In the genomic region with DNA sequence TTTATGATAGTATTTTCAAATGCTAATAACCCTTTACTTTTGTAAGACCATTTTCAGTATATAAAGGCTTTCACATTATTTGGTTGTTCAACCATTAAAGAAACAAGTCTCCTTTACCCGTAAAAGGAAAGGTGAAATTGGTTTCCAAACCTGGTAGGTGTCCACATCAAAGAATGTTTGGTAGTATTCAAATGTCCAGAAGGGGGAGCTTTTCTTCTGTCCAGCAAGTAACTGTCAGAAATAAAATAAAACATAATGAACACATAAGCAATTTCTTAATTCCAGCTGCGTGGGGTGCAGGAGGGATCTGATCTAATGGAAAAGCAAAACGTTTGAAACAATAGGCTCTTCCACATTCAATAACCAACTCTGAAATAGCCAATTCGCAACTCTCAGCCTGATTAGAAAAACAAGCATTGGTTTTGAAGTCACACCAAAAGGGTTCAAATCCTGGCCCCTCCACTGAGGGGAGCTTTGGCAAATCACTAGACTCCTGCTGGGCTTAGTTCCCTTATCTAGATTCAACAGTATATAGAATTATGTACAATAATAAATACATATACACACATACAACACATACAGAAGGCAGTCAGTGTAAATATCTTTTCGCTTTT, we compare ENCODE assay signal across 8 cellular contexts. TPM values are rescaled to one million over a fixed set of nuclear protein-coding genes. Genes with fewer than 3 reads are reported as not detected.
A peak's percentile ranks its signal among the peaks of the same experiment; 100 is the strongest.
DNase-seq lines count a peak whose midpoint lies in the region; ATAC-seq and TF ChIP-seq lines count a peak whose summit lies in the region.

No MANE protein-coding gene starts in this region.

- 52 to 59% methylated on average over 5 of the region's 5 CpGs for WGBS in heart right ventricle, 2 donors

- POLR2A ChIA-PET in MCF 10A (lab: Yijun Ruan, JAX), result interaction anchor here (0.6 to 2.2 kb wide), 11 partner anchors 11 to 174 kb away, joined by 3 to 13 read pairs (median 5); partner anchors contain the start of genes IFT25, LRRC42, TCEANC2 and TMEM59

- no peak overlapping the region for H3K27ac ChIP-seq in heart right ventricle

- no TSS peak for BruUV-seq in MCF 10A (replicated peaks; lab: Mats Ljungman, UMichigan)

- CTCF ChIA-PET in MCF 10A (lab: Yijun Ruan, JAX), result interaction anchor here (0.6 to 10.4 kb wide), 35 partner anchors 9 to 1071 kb away, joined by 3 to 151 read pairs (median 4); partner anchors contain the start of genes IFT25, LRRC42 and YIPF1

- no peaks in the 10 kb centered on the region for H3K4me1 ChIP-seq in heart right ventricle

- H3K27ac Mint-ChIP-seq in MCF 10A (ENCODE audit: low read depth, unreplicated experiment), result no peak overlapping the region
- H3K27ac Mint-ChIP-seq in mesothelial cell of epicardium, result no peak overlapping the region

- H3K36me3 Mint-ChIP-seq in MCF 10A (ENCODE audit: insufficient read depth, unreplicated experiment) (peaks cover 43% of the 10 kb centered on the region), mesothelial cell of epicardium (peaks cover 50% of the 10 kb centered on the region)

- H3K4me1 Mint-ChIP-seq in MCF 10A (ENCODE audit: insufficient read depth, unreplicated experiment), result no peaks in the 10 kb centered on the region
- H3K4me1 Mint-ChIP-seq in mesothelial cell of epicardium, result no peaks in the 10 kb centered on the region

- DNase-seq in heart right ventricle (no peak), left cardiac atrium (no peak), NCI-H2227 (lab: John Stamatoyannopoulos, UW; ENCODE audit: unreplicated experiment) (peak; percentile 64), MCF 10A (ENCODE audit: unreplicated experiment) (peak; percentile 59), mesothelial cell of epicardium (ENCODE audit: low spot score in 2 of 2, unreplicated experiment in 2 of 2) (no peak), activated gamma-delta T cell (lab: John Stamatoyannopoulos, UW) (no peak), Right ventricle myocardium superior (no peak)
- no peak for DNase-seq in effector CD4-positive, alpha-beta T cell

- H3K4me3 Mint-ChIP-seq in MCF 10A (ENCODE audit: unreplicated experiment) (no peak overlapping the region), mesothelial cell of epicardium (no peak overlapping the region)

- H3K36me3 ChIP-seq in heart right ventricle, result peaks cover 0 to 96% (median 35%) of the 10 kb centered on the region in 9 donors

- peaks cover 0 to 5% (median 0%) of the 10 kb centered on the region in 11 donors for H3K9me3 ChIP-seq in heart right ventricle

- H3K4me3 ChIP-seq in heart right ventricle, result no peak overlapping the region

- H3K27me3 ChIP-seq in heart right ventricle, result no peaks in the 10 kb centered on the region

- H3K27me3 Mint-ChIP-seq in MCF 10A (ENCODE audit: insufficient read depth, unreplicated experiment) (no peaks in the 10 kb centered on the region), mesothelial cell of epicardium (ENCODE audit: low read depth) (no peaks in the 10 kb centered on the region)

- TF ChIP-seq CTCF in heart right ventricle (IDR thresholded peaks at IDR 0.05), result peak; percentile 20 to 71 (median 61)
- TF ChIP-seq CTCF in MCF 10A (IDR thresholded peaks at IDR 0.05; ENCODE audit: unreplicated experiment), result peak; percentile 63
- peak; percentile 38 for TF ChIP-seq CTCF in mesothelial cell of epicardium (IDR thresholded peaks at IDR 0.05; ENCODE audit: unreplicated experiment)

- intact Hi-C loops in heart right ventricle (cut with DNase I), result loop anchor here in 4 of 10 donors (5.0 to 10.0 kb wide), 4 partner anchors 69 to 926 kb away; partner anchors contain the start of genes IFT25 (in 1 of the 4), LRRC42 (in 1 of the 4) and TTC22 (in 1 of the 4)
- intact Hi-C loops in left cardiac atrium (cut with DNase I), result loop anchor here (5.0 to 10.0 kb wide), 3 partner anchors 74 to 926 kb away; partner anchors contain the start of gene TTC22 (in 1 of the 2)
- intact Hi-C loops in MCF 10A (cut with micrococcal nuclease), result loop anchor here (1.0 to 5.0 kb wide), 3 partner anchors 71 to 174 kb away; partner anchors contain the start of genes TCEANC2 and TMEM59
- intact Hi-C loops in Right ventricle myocardium superior (cut with DNase I), result no loop called here

- no peaks in the 10 kb centered on the region for H3K9me3 Mint-ChIP-seq in MCF 10A (ENCODE audit: unreplicated experiment)
- peaks cover 9% of the 10 kb centered on the region for H3K9me3 Mint-ChIP-seq in mesothelial cell of epicardium

- ATAC-seq in heart right ventricle (no peak), left cardiac atrium (no peak), Right ventricle myocardium superior (ENCODE audit: poor library complexity) (no peak)

RNA-seq across cellular contexts. Expression of gene YIPF1, which starts 11.0 kb away (rescaled TPM):
- 10 to 100 TPM; 10.2 to 20.1 (median 13.2) TPM for total RNA-seq in heart right ventricle
- 10 to 100 TPM in 1 of 2 donors, 1 to 10 TPM in 1; 9.6 to 22.1 TPM for polyA plus RNA-seq in heart right ventricle
- 10 to 100 TPM; 12.9 to 15.2 TPM for total RNA-seq in left cardiac atrium
- 15.8 and 20.1 TPM in 2 replicates for total RNA-seq in MCF 10A (2022)
- 29.1 to 30.9 TPM (median 30.2 TPM) in 3 replicates for total RNA-seq in mesothelial cell of epicardium
- total RNA-seq in Right ventricle myocardium superior, result 13.6 TPM

RNA-seq across cellular contexts. Expression of gene DIO1, which starts 15.4 kb away (rescaled TPM):
- total RNA-seq in heart right ventricle, result not detected
- polyA plus RNA-seq in heart right ventricle, result not detected
- not detected for total RNA-seq in left cardiac atrium
- total RNA-seq in MCF 10A (2022), result not detected in 2 replicates
- not detected in 3 replicates for total RNA-seq in mesothelial cell of epicardium
- total RNA-seq in Right ventricle myocardium superior, result not detected

RNA-seq across cellular contexts. Expression of gene NDC1, which starts 40.5 kb away (rescaled TPM):
- 1 to 10 TPM; 4.2 to 8.0 (median 5.8) TPM for total RNA-seq in heart right ventricle
- polyA plus RNA-seq in heart right ventricle, result 1 to 10 TPM; 2.0 to 4.0 TPM
- total RNA-seq in left cardiac atrium, result 1 to 10 TPM; 8.1 to 8.5 TPM
- 17.5 and 18.7 TPM in 2 replicates for total RNA-seq in MCF 10A (2022)
- 19.3 to 21.9 TPM (median 20.6 TPM) in 3 replicates for total RNA-seq in mesothelial cell of epicardium
- 5.6 TPM for total RNA-seq in Right ventricle myocardium superior

Comparison
In these comparisons a context has a peak if more than half of its experiments do, and no peak if none do; other contexts are left out.
1. DNase-seq: peak in NCI-H2227 (single experiment) and MCF 10A (single experiment); none in heart right ventricle (0 of 2), left cardiac atrium (single experiment), mesothelial cell of epicardium (0 of 2), activated gamma-delta T cell (single experiment), effector CD4-positive, alpha-beta T cell (single experiment) and Right ventricle myocardium superior (single experiment).
2. Peak in every context shown above with its lines, with median percentiles within 50 percentile points of each other: CTCF ChIP-seq.